Comparison of ENCODE assay signal across 9 cellular contexts in genomic region chr1:6496890-6497214, GRCh38. TPM values are rescaled to one million over a fixed set of nuclear protein-coding genes. Genes with fewer than 3 reads are reported as not detected.
DNase-seq lines count a peak whose midpoint lies in the region; ATAC-seq and TF ChIP-seq lines count a peak whose summit lies in the region.
"Had no signal": no experiment of that assay in that cellular context is flagged by ENCODE, and none has a peak within 500 bp of the region (broad histone marks: within the 10 kb centered on the region; RNA-seq: fewer than 3 reads in every experiment).

No MANE protein-coding gene starts in this region.

- no peak for ATAC-seq in CD4-positive, CD25-positive, alpha-beta regulatory T cell (ENCODE audit: low read depth in 2 of 2)
- ATAC-seq in Panc1 (no peak), HG02884 (IDR thresholded peaks at IDR 0.05; ENCODE audit: unreplicated experiment) (no peak), HG03139 (IDR thresholded peaks at IDR 0.05; ENCODE audit: unreplicated experiment) (no peak)

- POLR2A ChIA-PET in Panc1 (lab: Charles Lee) = no interaction called here

- peak overlapping the region; percentile 76 for H4K8ac ChIP-seq in neuronal stem cell (ENCODE audit: low read depth, low read length)

- H3K27ac Mint-ChIP-seq in CD4-positive, CD25-positive, alpha-beta regulatory T cell = peak overlapping the region in 2 of 3 donors; percentile 38 to 67
- H3K27ac Mint-ChIP-seq in activated naive CD4-positive, alpha-beta T cell treated with anti-CD3 and anti-CD28 coated beads for 36 hours = no peak overlapping the region

- peaks cover 0 to 39% (median 13%) of the 10 kb centered on the region in 4 donors for H3K4me1 Mint-ChIP-seq in CD4-positive, CD25-positive, alpha-beta regulatory T cell
- H3K4me1 Mint-ChIP-seq in activated naive CD4-positive, alpha-beta T cell treated with anti-CD3 and anti-CD28 coated beads for 36 hours (ENCODE audit: low read depth) = peaks cover 24% of the 10 kb centered on the region

- no peak overlapping the region for H3K4ac ChIP-seq in neuronal stem cell (ENCODE audit: low read length)

- DNase-seq in CD4-positive, CD25-positive, alpha-beta regulatory T cell = no peak
- DNase-seq in Panc1 (ENCODE audit: low read depth, low spot score) (no peak), epithelial cell of prostate (ENCODE audit: low read depth, low spot score) (no peak), neuronal stem cell (ENCODE audit: low spot score) (no peak), NCI-H1417 treated with DMSO at 0.1 percent for 48 hours (lab: John Stamatoyannopoulos, UW) (no peak)
- no peak for DNase-seq in activated naive CD4-positive, alpha-beta T cell treated with anti-CD3 and anti-CD28 coated beads for 36 hours

- H3K36me3 Mint-ChIP-seq in CD4-positive, CD25-positive, alpha-beta regulatory T cell = no peaks in the 10 kb centered on the region
- H3K36me3 Mint-ChIP-seq in activated naive CD4-positive, alpha-beta T cell treated with anti-CD3 and anti-CD28 coated beads for 36 hours (ENCODE audit: low read depth) = no peaks in the 10 kb centered on the region

- peak overlapping the region; percentile 57 to 81 (median 76) for H3K4me3 Mint-ChIP-seq in CD4-positive, CD25-positive, alpha-beta regulatory T cell
- H3K4me3 Mint-ChIP-seq in activated naive CD4-positive, alpha-beta T cell treated with anti-CD3 and anti-CD28 coated beads for 36 hours = no peak overlapping the region

- H4K91ac ChIP-seq in neuronal stem cell (ENCODE audit: low read depth, low read length, poor library complexity) = no peak overlapping the region

- no peak overlapping the region for H3K27ac ChIP-seq in CD4-positive, CD25-positive, alpha-beta regulatory T cell (ENCODE audit: insufficient read depth, low read length, poor library complexity, severe bottlenecking)
- H3K27ac ChIP-seq in Panc1 (ENCODE audit: low read length) (peak overlapping the region; percentile 44; the same call in 1 of the 2 replicates), epithelial cell of prostate (peak overlapping the region; percentile 100), neuronal stem cell (replicated peaks; ENCODE audit: low read length) (no peak overlapping the region)

- no peaks in the 10 kb centered on the region for H3K9me3 ChIP-seq in CD4-positive, CD25-positive, alpha-beta regulatory T cell (ENCODE audit: control insufficient read depth in 2 of 2, low read length in 2 of 2)
- H3K9me3 ChIP-seq in Panc1 (ENCODE audit: control insufficient read depth, insufficient read depth, low read depth, low read length) = no peaks in the 10 kb centered on the region
- H3K9me3 ChIP-seq in neuronal stem cell (replicated peaks in 1 of 2; ENCODE audit: control insufficient read depth in 2 of 2, insufficient read depth in 1 of 2, low read depth in 1 of 2, low read length in 2 of 2) = no peaks in the 10 kb centered on the region

- no peak overlapping the region for H2BK120ac ChIP-seq in neuronal stem cell (ENCODE audit: low read depth, low read length)

- peak overlapping the region; percentile 83 for H2AFZ ChIP-seq in neuronal stem cell (ENCODE audit: low read length)

- H3K18ac ChIP-seq in neuronal stem cell (ENCODE audit: low read length) = peak overlapping the region; percentile 98

- H3K79me1 ChIP-seq in neuronal stem cell (ENCODE audit: low read depth, low read length) = no peaks in the 10 kb centered on the region

- peak overlapping the region; percentile 0 for H2AK5ac ChIP-seq in neuronal stem cell (ENCODE audit: low read depth, low read length)

- peak overlapping the region; percentile 85 for H3K9ac ChIP-seq in neuronal stem cell (ENCODE audit: low read depth, low read length, poor library complexity)

- no peak overlapping the region for H2BK12ac ChIP-seq in neuronal stem cell (ENCODE audit: low read length)

- no peak overlapping the region for H3K4me3 ChIP-seq in CD4-positive, CD25-positive, alpha-beta regulatory T cell (ENCODE audit: low read depth, low read length)
- H3K4me3 ChIP-seq in Panc1 (ENCODE audit: low read depth in 2 of 2, low read length in 2 of 2) (peak overlapping the region; percentile 54 to 59), neuronal stem cell (ENCODE audit: low read length in 2 of 2) (peak overlapping the region; percentile 62 to 86)

- H3K14ac ChIP-seq in neuronal stem cell (ENCODE audit: low read length) = no peak overlapping the region

- intact Hi-C loops in Panc1 (cut with micrococcal nuclease; ENCODE audit: unreplicated experiment) = no loop called here
- intact Hi-C loops in activated naive CD4-positive, alpha-beta T cell treated with anti-CD3 and anti-CD28 coated beads for 36 hours (cut with micrococcal nuclease) = no loop called here

- no TSS peak for BruUV-seq in Panc1 (replicated peaks; lab: Mats Ljungman, UMichigan)

- H3K4me1 ChIP-seq in CD4-positive, CD25-positive, alpha-beta regulatory T cell (ENCODE audit: control insufficient read depth, insufficient read depth, low read length, poor library complexity, severe bottlenecking) = peaks cover 23% of the 10 kb centered on the region
- H3K4me1 ChIP-seq in Panc1 (ENCODE audit: control insufficient read depth, insufficient read depth, low read length) (peaks cover 17% of the 10 kb centered on the region), neuronal stem cell (ENCODE audit: control insufficient read depth in 2 of 2, insufficient read depth in 1 of 2, low read depth in 1 of 2, low read length in 2 of 2) (peaks cover 17 to 32% of the 10 kb centered on the region in 2 donors)

- H3K9me3 Mint-ChIP-seq in CD4-positive, CD25-positive, alpha-beta regulatory T cell = no peaks in the 10 kb centered on the region
- H3K9me3 Mint-ChIP-seq in activated naive CD4-positive, alpha-beta T cell treated with anti-CD3 and anti-CD28 coated beads for 36 hours = no peaks in the 10 kb centered on the region

- no peaks in the 10 kb centered on the region for H3K36me3 ChIP-seq in CD4-positive, CD25-positive, alpha-beta regulatory T cell (ENCODE audit: control insufficient read depth, insufficient read depth, low read length)
- H3K36me3 ChIP-seq in Panc1 (ENCODE audit: control insufficient read depth, insufficient read depth, low read length) (no peaks in the 10 kb centered on the region), neuronal stem cell (replicated peaks in 1 of 2; ENCODE audit: control insufficient read depth in 2 of 2, insufficient read depth in 2 of 2, low read length in 2 of 2) (no peaks in the 10 kb centered on the region)

- H2BK15ac ChIP-seq in neuronal stem cell (ENCODE audit: low read length) = peak overlapping the region; percentile 90

- CTCF ChIA-PET in Panc1 (lab: Charles Lee) = no interaction called here
- CTCF ChIA-PET in activated naive CD4-positive, alpha-beta T cell treated with anti-CD3 and anti-CD28 coated beads for 36 hours (lab: Charles Lee) = interaction anchor here (0.6 kb wide), 1 partner anchor 57 kb away, joined by 3 read pairs; the partner anchor contains the start of gene NOL9

- H2BK5ac ChIP-seq in neuronal stem cell (ENCODE audit: low read length) = no peak overlapping the region

- peak overlapping the region; percentile 23 for H3K23ac ChIP-seq in neuronal stem cell (ENCODE audit: low read depth, low read length, poor library complexity)

- no peaks in the 10 kb centered on the region for H3K27me3 ChIP-seq in CD4-positive, CD25-positive, alpha-beta regulatory T cell (ENCODE audit: control insufficient read depth, insufficient read depth, low read length)
- H3K27me3 ChIP-seq in Panc1 (ENCODE audit: control insufficient read depth, insufficient read depth, low read length) = no peaks in the 10 kb centered on the region
- H3K27me3 ChIP-seq in neuronal stem cell (ENCODE audit: control insufficient read depth in 3 of 3, insufficient read depth in 3 of 3, low read depth in 1 of 3, low read length in 3 of 3) = peaks cover 0 to 21% (median 16%) of the 10 kb centered on the region in 3 experiments

- peaks cover 8% of the 10 kb centered on the region for H3K27me3 Mint-ChIP-seq in CD4-positive, CD25-positive, alpha-beta regulatory T cell
- H3K27me3 Mint-ChIP-seq in activated naive CD4-positive, alpha-beta T cell treated with anti-CD3 and anti-CD28 coated beads for 36 hours (ENCODE audit: low read depth) = no peaks in the 10 kb centered on the region

- in situ Hi-C loops in Panc1 (cut with HindIII; ENCODE audit: low pct_unique_long_range_greater_than_20kb, low sequenced_read_pairs) = no loop called here

- TF ChIP-seq CTCF in Panc1 (IDR thresholded peaks at IDR 0.05) = no peak

- H3K4me2 ChIP-seq in neuronal stem cell (ENCODE audit: insufficient read depth, low read length, poor library complexity, severe bottlenecking) = peak overlapping the region; percentile 92

- no CpG with 5 or more reads among the region's 21 CpGs for WGBS in neuronal stem cell (ENCODE audit: extremely low coverage in 2 of 2, insufficient read length in 2 of 2, insufficient replicate concordance in 1 of 2), 2 donors

RNA-seq across cellular contexts. Expression of gene PLEKHG5, which starts 5.4 kb away (rescaled TPM):
- 5.0 TPM for total RNA-seq in CD4-positive, CD25-positive, alpha-beta regulatory T cell
- 1 to 10 TPM in 1 of 4 donors, under 1 TPM in 2, not detected in 1; 0.65 to 1.0 (median 0.68) TPM for polyA plus RNA-seq in CD4-positive, CD25-positive, alpha-beta regulatory T cell
- 6.8 TPM for total RNA-seq in Panc1 (2021; ENCODE audit: unreplicated experiment)
- 10.7 TPM for polyA plus RNA-seq in Panc1 (2012; ENCODE audit: insufficient read length)
- polyA plus RNA-seq in neuronal stem cell (2013, experiment 1 of 2) = 18.8 TPM
- polyA plus RNA-seq in neuronal stem cell (2013, experiment 2 of 2) = 18.8 TPM
- total RNA-seq in activated naive CD4-positive, alpha-beta T cell treated with anti-CD3 and anti-CD28 coated beads for 36 hours = 1 to 10 TPM; 1.7 to 1.8 TPM

RNA-seq across cellular contexts. Expression of gene TNFRSF25, which starts 30.9 kb away (rescaled TPM):
- total RNA-seq in CD4-positive, CD25-positive, alpha-beta regulatory T cell = 258 TPM
- polyA plus RNA-seq in CD4-positive, CD25-positive, alpha-beta regulatory T cell = 10 to 100 TPM; 23.3 to 32.8 (median 31.0) TPM
- total RNA-seq in Panc1 (2021; ENCODE audit: unreplicated experiment) = 7.0 TPM
- polyA plus RNA-seq in Panc1 (2012; ENCODE audit: insufficient read length) = 14.2 TPM
- polyA plus RNA-seq in neuronal stem cell (2013, experiment 1 of 2) = 14.5 TPM
- 14.1 TPM for polyA plus RNA-seq in neuronal stem cell (2013, experiment 2 of 2)
- 10 to 100 TPM; 82.4 to 87.0 TPM for total RNA-seq in activated naive CD4-positive, alpha-beta T cell treated with anti-CD3 and anti-CD28 coated beads for 36 hours

RNA-seq across cellular contexts. Expression of gene NOL9, which starts 57.5 kb away (rescaled TPM):
- 74.7 TPM for total RNA-seq in CD4-positive, CD25-positive, alpha-beta regulatory T cell
- polyA plus RNA-seq in CD4-positive, CD25-positive, alpha-beta regulatory T cell = 10 to 100 TPM; 11.0 to 23.0 (median 18.9) TPM
- total RNA-seq in Panc1 (2021; ENCODE audit: unreplicated experiment) = 46.4 TPM
- 6.4 TPM for polyA plus RNA-seq in Panc1 (2012; ENCODE audit: insufficient read length)
- polyA plus RNA-seq in neuronal stem cell (2013, experiment 1 of 2) = 8.4 TPM
- polyA plus RNA-seq in neuronal stem cell (2013, experiment 2 of 2) = 7.8 TPM
- total RNA-seq in activated naive CD4-positive, alpha-beta T cell treated with anti-CD3 and anti-CD28 coated beads for 36 hours = 10 to 100 TPM; 24.6 to 29.6 TPM

RNA-seq across cellular contexts. Expression of gene TAS1R1, which starts 58.3 kb away (rescaled TPM):
- total RNA-seq in CD4-positive, CD25-positive, alpha-beta regulatory T cell = not detected
- polyA plus RNA-seq in CD4-positive, CD25-positive, alpha-beta regulatory T cell = under 1 TPM in 1 of 4 donors, not detected in 3; 0.09 TPM
- total RNA-seq in Panc1 (2021; ENCODE audit: unreplicated experiment) = not detected
- polyA plus RNA-seq in Panc1 (2012; ENCODE audit: insufficient read length) = not detected
- not detected for polyA plus RNA-seq in neuronal stem cell (2013, experiment 1 of 2)
- polyA plus RNA-seq in neuronal stem cell (2013, experiment 2 of 2) = not detected
- total RNA-seq in activated naive CD4-positive, alpha-beta T cell treated with anti-CD3 and anti-CD28 coated beads for 36 hours = not detected
- total RNA-seq: renal cortical epithelial cell had no signal

Comparison
In these comparisons a context has a peak if more than half of its experiments do, and no peak if none do; other contexts are left out.
1. H3K27ac ChIP-seq: peak in Panc1 (single experiment) and epithelial cell of prostate (single experiment); none in CD4-positive, CD25-positive, alpha-beta regulatory T cell (single experiment) and neuronal stem cell (single experiment).
2. RNA of gene TNFRSF25, which starts 30.9 kb away (total RNA-seq): 258 TPM in CD4-positive, CD25-positive, alpha-beta regulatory T cell (single experiment) and 82.4 to 87.0 TPM in activated naive CD4-positive, alpha-beta T cell treated with anti-CD3 and anti-CD28 coated beads for 36 hours; 7.0 TPM in Panc1 (single experiment); every median in the first group is over 10 times any median in the second.